1 cellular context compared by ENCODE assay signal in genomic region chr5:181243521-181244307, GRCh38.
A peak's percentile ranks its signal among the peaks of the same experiment; 100 is the strongest.
TF ChIP-seq lines count a peak whose summit lies in the region.

Gene RACK1, minus strand, starts transcription at chr5:181243906. Its CDS starts 106 bp downstream, at chr5:181243800.

TF ChIP-seq in GM12878, 131 proteins besides CTCF, POLR2A, EP300 and RAD21 (continued from another document):
- TF ChIP-seq ZNF687 (IDR thresholded peaks at IDR 0.05) (peak; percentile 70), MYC (IDR thresholded peaks at IDR 0.05; ENCODE audit: insufficient read depth, insufficient read length, insufficient replicate concordance, low read length, severe bottlenecking) (peak; percentile 99), ZNF274 (IDR thresholded peaks at IDR 0.05; ENCODE audit: insufficient read depth, insufficient read length) (no peak), PAX5 (IDR thresholded peaks at IDR 0.05; ENCODE audit: borderline replicate concordance, low read depth, low read length) (peak; percentile 31; the same call in 1 of the 2 replicates), KLF5 (IDR thresholded peaks at IDR 0.05; ENCODE audit: partially characterized antibody) (peak; percentile 96), ASH2L (IDR thresholded peaks at IDR 0.05; ENCODE audit: borderline replicate concordance, low read depth) (0 out of 2 replicates have a peak, but pooled peaks have one; percentile 49), MEF2B (IDR thresholded peaks at IDR 0.05; ENCODE audit: partially characterized antibody, poor library complexity, severe bottlenecking) (peak; percentile 88), RUNX3 (IDR thresholded peaks at IDR 0.05; ENCODE audit: low read length) (0 out of 2 replicates have a peak, but pooled peaks have one; percentile 5), JUND (IDR thresholded peaks at IDR 0.05; ENCODE audit: low read depth, low read length) (peak; percentile 86; the same call in 1 of the 2 replicates), TBL1XR1 (IDR thresholded peaks at IDR 0.05; ENCODE audit: low read depth, low read length) (peak; percentile 46; the same call in 1 of the 2 replicates), SREBF1 (IDR thresholded peaks at IDR 0.05; ENCODE audit: low read length) (peak; percentile 55; the same call in 1 of the 2 replicates), HDAC6 (IDR thresholded peaks at IDR 0.05; ENCODE audit: unreplicated experiment) (peak; percentile 94), PKNOX1 (IDR thresholded peaks at IDR 0.05) (peak; percentile 38; the same call in 1 of the 2 replicates), GATAD2B (conservative IDR thresholded peaks at IDR 0.05; ENCODE audit: low read depth) (peak; percentile 59; the same call in 1 of the 2 replicates), IRF4 (IDR thresholded peaks at IDR 0.05; ENCODE audit: low read depth, low read length) (0 out of 2 replicates have a peak, but pooled peaks have one; percentile 49), SMARCA5 (IDR thresholded peaks at IDR 0.05) (peak; percentile 86), CBFB (IDR thresholded peaks at IDR 0.05; ENCODE audit: low read depth) (peak; percentile 96), PML (IDR thresholded peaks at IDR 0.05; ENCODE audit: low read length) (peak; percentile 99)
- TF ChIP-seq, protein P1, sequence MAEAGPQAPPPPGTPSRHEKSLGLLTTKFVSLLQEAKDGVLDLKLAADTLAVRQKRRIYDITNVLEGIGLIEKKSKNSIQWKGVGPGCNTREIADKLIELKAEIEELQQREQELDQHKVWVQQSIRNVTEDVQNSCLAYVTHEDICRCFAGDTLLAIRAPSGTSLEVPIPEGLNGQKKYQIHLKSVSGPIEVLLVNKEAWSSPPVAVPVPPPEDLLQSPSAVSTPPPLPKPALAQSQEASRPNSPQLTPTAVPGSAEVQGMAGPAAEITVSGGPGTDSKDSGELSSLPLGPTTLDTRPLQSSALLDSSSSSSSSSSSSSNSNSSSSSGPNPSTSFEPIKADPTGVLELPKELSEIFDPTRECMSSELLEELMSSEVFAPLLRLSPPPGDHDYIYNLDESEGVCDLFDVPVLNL (IDR thresholded peaks at IDR 0.05; ENCODE audit: low read depth, low read length) = no peak
